In genomic region chr17:6753006-6753445, GRCh38 we compare ENCODE assay signal across 8 cellular contexts. TPM values are rescaled to one million over a fixed set of nuclear protein-coding genes. Genes with fewer than 3 reads are reported as not detected.
DNase-seq lines count a peak whose midpoint lies in the region; ATAC-seq and TF ChIP-seq lines count a peak whose summit lies in the region.
"Had no signal": no experiment of that assay in that cellular context is flagged by ENCODE, and none has a peak within 500 bp of the region (broad histone marks: within the 10 kb centered on the region; RNA-seq: fewer than 3 reads in every experiment).

No MANE protein-coding gene starts in this region.

- TF ChIP-seq CTCF in H9 (conservative IDR thresholded peaks at IDR 0.05) = no peak
- no peak for TF ChIP-seq CTCF in lung (IDR thresholded peaks at IDR 0.05; ENCODE audit: control extremely low read depth, extremely low read depth)

- no peak overlapping the region for H3K23ac ChIP-seq in H9 (ENCODE audit: insufficient read length, low read depth, low read length)

- peaks cover 1% of the 10 kb centered on the region for H3K27me3 Mint-ChIP-seq in H9 (ENCODE audit: low read depth)
- H3K27me3 Mint-ChIP-seq in T-helper 1 cell treated with Interleukin-12 subunit alpha and Interleukin-12 subunit beta and Interleukin-4 antibody, amounts not matched to agents 30 μg/mL and 1 μg/mL, for 36 hours (ENCODE audit: low read depth) = peaks cover 5% of the 10 kb centered on the region
- no peaks in the 10 kb centered on the region for H3K27me3 Mint-ChIP-seq in stimulated activated naive CD8-positive, alpha-beta T cell treated with anti-CD3 and anti-CD28 coated beads, Interleukin-15, amount 100 ng/mL, for 72 hours

- no peak overlapping the region for H3K9ac ChIP-seq in H9 (ENCODE audit: extremely low read depth, insufficient read length, low read length)

- H3K79me1 ChIP-seq in H9 (ENCODE audit: insufficient read depth, low read depth, low read length, poor library complexity, severe bottlenecking) = no peaks in the 10 kb centered on the region

- no peaks in the 10 kb centered on the region for H4K20me1 ChIP-seq in H9 (ENCODE audit: control insufficient read depth, insufficient read depth, insufficient read length)

- no peak overlapping the region for H3K4me3 Mint-ChIP-seq in H9
- H3K4me3 Mint-ChIP-seq in T-helper 1 cell treated with Interleukin-12 subunit alpha and Interleukin-12 subunit beta and Interleukin-4 antibody, amounts not matched to agents 30 μg/mL and 1 μg/mL, for 36 hours = no peak overlapping the region
- peak overlapping the region; percentile 57 to 66 for H3K4me3 Mint-ChIP-seq in stimulated activated naive CD8-positive, alpha-beta T cell treated with anti-CD3 and anti-CD28 coated beads, Interleukin-15, amount 100 ng/mL, for 72 hours

- H3K23me2 ChIP-seq in H9 (ENCODE audit: insufficient read length, low read depth, low read length, poor library complexity, severe bottlenecking) = no peaks in the 10 kb centered on the region

- no CpG with 5 or more reads among the region's 9 CpGs for WGBS in H9 (ENCODE audit: extremely low coverage, insufficient read length, low lambda C conversion rate)
- 9 to 13% methylated on average over 8 to 9 of the region's 9 CpGs for WGBS in lung, 2 donors

- H3K56ac ChIP-seq in H9 (ENCODE audit: insufficient read length, low read depth, low read length) = no peak overlapping the region

- peak; percentile 35 for ATAC-seq in lung (ENCODE audit: insufficient read depth, low FRiP score)
- ATAC-seq in stimulated activated naive CD8-positive, alpha-beta T cell treated with anti-CD3 and anti-CD28 coated beads, Interleukin-15, amount 100 ng/mL, for 72 hours = peak; percentile 78

- no peak overlapping the region for H3T11ph ChIP-seq in H9 (ENCODE audit: low read length)

- peaks cover 4 to 6% of the 10 kb centered on the region in 2 experiments; a peak in 3 of 5 replicates for H3K9me3 Mint-ChIP-seq in H9
- H3K9me3 Mint-ChIP-seq in T-helper 1 cell treated with Interleukin-12 subunit alpha and Interleukin-12 subunit beta and Interleukin-4 antibody, amounts not matched to agents 30 μg/mL and 1 μg/mL, for 36 hours = no peaks in the 10 kb centered on the region
- no peaks in the 10 kb centered on the region for H3K9me3 Mint-ChIP-seq in stimulated activated naive CD8-positive, alpha-beta T cell treated with anti-CD3 and anti-CD28 coated beads, Interleukin-15, amount 100 ng/mL, for 72 hours

- H3K36me3 Mint-ChIP-seq in H9 (ENCODE audit: insufficient read depth in 1 of 3, low read depth in 3 of 3) = peaks cover 0 to under 1% (median 0%) of the 10 kb centered on the region in 3 experiments; a peak in 1 of 7 replicates
- peaks cover 19% of the 10 kb centered on the region for H3K36me3 Mint-ChIP-seq in T-helper 1 cell treated with Interleukin-12 subunit alpha and Interleukin-12 subunit beta and Interleukin-4 antibody, amounts not matched to agents 30 μg/mL and 1 μg/mL, for 36 hours (ENCODE audit: low read depth)

- no peak overlapping the region for H2BK15ac ChIP-seq in H9 (ENCODE audit: low read depth, low read length)

- no peak overlapping the region for H3K4me2 ChIP-seq in H9 (ENCODE audit: insufficient read depth, insufficient read length, low read length)

- no peak overlapping the region for H4K8ac ChIP-seq in H9 (replicated peaks; ENCODE audit: insufficient read length, low read depth, low read length)

- H3K27ac Mint-ChIP-seq in H9 = peak overlapping the region; percentile 52 to 92 (median 72); a peak in 5 of 7 replicates
- H3K27ac Mint-ChIP-seq in T-helper 1 cell treated with Interleukin-12 subunit alpha and Interleukin-12 subunit beta and Interleukin-4 antibody, amounts not matched to agents 30 μg/mL and 1 μg/mL, for 36 hours = peak overlapping the region; percentile 72
- peak overlapping the region; percentile 97 to 98 for H3K27ac Mint-ChIP-seq in stimulated activated naive CD8-positive, alpha-beta T cell treated with anti-CD3 and anti-CD28 coated beads, Interleukin-15, amount 100 ng/mL, for 72 hours

- H3K4me3 ChIP-seq in lung = no peak overlapping the region

- no peaks in the 10 kb centered on the region for H3K79me2 ChIP-seq in H9 (ENCODE audit: insufficient read depth, low read length)

- H4K91ac ChIP-seq in H9 (ENCODE audit: insufficient read length, low read depth, low read length) = no peak overlapping the region

- H3K27me3 ChIP-seq in H9 (ENCODE audit: insufficient read depth, low read length) = no peaks in the 10 kb centered on the region
- H3K27me3 ChIP-seq in lung (ENCODE audit: control insufficient read depth, insufficient read depth) = no peaks in the 10 kb centered on the region

- H3K14ac ChIP-seq in H9 (ENCODE audit: insufficient read depth, low read length) = no peak overlapping the region

- no peak overlapping the region for H2BK20ac ChIP-seq in H9 (ENCODE audit: low read depth, low read length, poor library complexity, severe bottlenecking)

- DNase-seq in H9 (peak; percentile 63), dermis blood vessel endothelial cell (peak; percentile 92), lung (ENCODE audit: low spot score) (peak; percentile 41), COLO668 (lab: John Stamatoyannopoulos, UW; ENCODE audit: unreplicated experiment) (no peak), G401 (ENCODE audit: low spot score) (no peak)
- peak; percentile 58 to 70 for DNase-seq in stimulated activated naive CD8-positive, alpha-beta T cell treated with anti-CD3 and anti-CD28 coated beads, Interleukin-15, amount 100 ng/mL, for 72 hours

- no peak overlapping the region for H2BK12ac ChIP-seq in H9 (ENCODE audit: insufficient read length, low read depth, low read length)

- H3K36me3 ChIP-seq in lung (ENCODE audit: control insufficient read depth in 2 of 2, insufficient read depth in 2 of 2, low read length in 2 of 2) = no peaks in the 10 kb centered on the region

- H2AFZ ChIP-seq in H9 (ENCODE audit: low read length) = no peak overlapping the region

- no peak overlapping the region for H2BK120ac ChIP-seq in H9 (ENCODE audit: low read depth, low read length, poor library complexity, severe bottlenecking)

- peaks cover 9% of the 10 kb centered on the region; the same call in 1 of the 2 replicates for H3K4me1 ChIP-seq in H9 (ENCODE audit: insufficient read depth, low read length)
- H3K4me1 ChIP-seq in lung (ENCODE audit: control insufficient read depth in 2 of 2, insufficient read depth in 2 of 2, low read length in 2 of 2) = peaks cover 0 to 8% of the 10 kb centered on the region in 2 donors

- in situ Hi-C loops in G401 (cut with HindIII; ENCODE audit: low sequenced_read_pairs) = no loop called here

- H2BK5ac ChIP-seq in H9 (ENCODE audit: insufficient read length, low read length) = no peak overlapping the region

- H2AK5ac ChIP-seq in H9 (ENCODE audit: insufficient read length, low read length) = no peak overlapping the region

- H3K4ac ChIP-seq in H9 (ENCODE audit: low read depth, low read length) = no peak overlapping the region

- no peak overlapping the region for H4K5ac ChIP-seq in H9 (ENCODE audit: insufficient read length, low read depth, low read length)

- H3K4me1 Mint-ChIP-seq in H9 = peaks cover 25 to 27% of the 10 kb centered on the region in 2 experiments
- peaks cover 33% of the 10 kb centered on the region for H3K4me1 Mint-ChIP-seq in T-helper 1 cell treated with Interleukin-12 subunit alpha and Interleukin-12 subunit beta and Interleukin-4 antibody, amounts not matched to agents 30 μg/mL and 1 μg/mL, for 36 hours (ENCODE audit: low read depth)
- H3K4me1 Mint-ChIP-seq in stimulated activated naive CD8-positive, alpha-beta T cell treated with anti-CD3 and anti-CD28 coated beads, Interleukin-15, amount 100 ng/mL, for 72 hours = peaks cover 66% of the 10 kb centered on the region

- H3K9me3 ChIP-seq in H9 (ENCODE audit: control insufficient read depth, low read depth, low read length) (no peaks in the 10 kb centered on the region), lung (ENCODE audit: control insufficient read depth in 2 of 2, insufficient read depth in 1 of 2, low read length in 1 of 2) (no peaks in the 10 kb centered on the region)

- no peak overlapping the region for H3K27ac ChIP-seq in H9 (ENCODE audit: insufficient read length, low read depth, low read length)
- peak overlapping the region; percentile 81 to 86 for H3K27ac ChIP-seq in lung (ENCODE audit: low read depth in 1 of 2, low read length in 1 of 2)

- peak overlapping the region; percentile 27 for H3K18ac ChIP-seq in H9 (ENCODE audit: insufficient read length, low read depth, low read length)

RNA-seq across cellular contexts. Expression of gene XAF1, which starts 2.8 kb away (rescaled TPM):
- total RNA-seq in H9 (2021) (not detected in 2 replicates), dermis blood vessel endothelial cell (9.8 and 13.3 TPM in 2 replicates), lung (10 to 100 TPM; 30.3 to 38.3 TPM)
- polyA plus RNA-seq in lung = 10 to 100 TPM; 25.3 to 33.2 TPM
- total RNA-seq in G401 (2014; rRNA removed; shearing (Covaris generic)) = not detected in 2 replicates

RNA-seq across cellular contexts. Expression of gene FBXO39, which starts 23.0 kb away (rescaled TPM):
- not detected in 2 replicates for total RNA-seq in H9 (2021)
- total RNA-seq in dermis blood vessel endothelial cell = 3.7 and 4.3 TPM in 2 replicates
- not detected for total RNA-seq in lung
- polyA plus RNA-seq in lung = under 1 TPM in 1 of 2 donors, not detected in 1; 0.32 TPM
- total RNA-seq in G401 (2014; rRNA removed; shearing (Covaris generic)) = not detected in 2 replicates

RNA-seq across cellular contexts. Expression of gene SLC13A5, which starts 39.9 kb away (rescaled TPM):
- total RNA-seq in H9 (2021) (1.4 and 1.6 TPM in 2 replicates), dermis blood vessel endothelial cell (not detected in 2 replicates), lung (under 1 TPM in 1 of 2 donors, not detected in 1; 0.18 TPM)
- not detected for polyA plus RNA-seq in lung
- total RNA-seq in G401 (2014; rRNA removed; shearing (Covaris generic)) = not detected in 2 replicates
- total RNA-seq: T-helper 1 cell treated with Interleukin-12 subunit alpha and Interleukin-12 subunit beta and Interleukin-4 antibody, amounts not matched to agents 30 ng/mL and 1 ng/mL, for 36 hours had no signal

Comparison
In these comparisons a context has a peak if more than half of its experiments do, and no peak if none do; other contexts are left out.
1. DNase-seq: peak in H9 (single experiment), dermis blood vessel endothelial cell (single experiment), lung (single experiment) and stimulated activated naive CD8-positive, alpha-beta T cell treated with anti-CD3 and anti-CD28 coated beads, Interleukin-15, amount 100 ng/mL, for 72 hours (2 of 2); none in COLO668 (single experiment) and G401 (single experiment).
2. H3K4me3 Mint-ChIP-seq: peak in stimulated activated naive CD8-positive, alpha-beta T cell treated with anti-CD3 and anti-CD28 coated beads, Interleukin-15, amount 100 ng/mL, for 72 hours (2 of 2); none in H9 (0 of 2) and T-helper 1 cell treated with Interleukin-12 subunit alpha and Interleukin-12 subunit beta and Interleukin-4 antibody, amounts not matched to agents 30 μg/mL and 1 μg/mL, for 36 hours (single experiment).
3. RNA of gene XAF1, which starts 2.8 kb away (total RNA-seq): 30.3 to 38.3 TPM in lung and 9.8 to 13.3 TPM in dermis blood vessel endothelial cell; not detected in H9 and not detected in G401; every median in the first group is over 10 times any median in the second.
4. Peak in every context shown above with its lines, with median percentiles within 50 percentile points of each other: H3K27ac Mint-ChIP-seq.